27 cellular contexts compared by ENCODE assay signal in the genomic region with DNA sequence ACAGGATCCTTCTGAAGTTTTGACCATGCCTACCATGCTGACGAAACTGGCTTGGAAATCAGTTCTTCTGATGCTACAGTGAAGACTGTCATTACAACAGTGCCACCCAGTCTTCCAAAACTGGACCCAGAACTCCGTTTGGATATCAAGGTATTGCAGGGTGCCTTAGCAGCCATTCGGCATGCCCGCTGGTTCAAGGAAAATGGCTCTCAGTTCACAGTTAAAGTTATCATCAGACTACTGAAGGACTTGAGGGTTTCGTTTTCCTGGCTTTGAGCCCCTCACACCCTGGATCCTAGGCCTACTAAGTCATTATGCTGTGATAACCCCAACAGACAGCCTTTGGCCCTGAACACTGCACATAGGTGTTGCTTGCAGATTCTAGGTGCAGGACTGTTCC.
DNase-seq lines count a peak whose midpoint lies in the region; ATAC-seq, FAIRE-seq and TF ChIP-seq lines count a peak whose summit lies in the region.
"Had no signal": no experiment of that assay in that cellular context is flagged by ENCODE, and none has a peak within 500 bp of the region (broad histone marks: within the 10 kb centered on the region; RNA-seq: fewer than 3 reads in every experiment).

No MANE protein-coding gene starts in this region.

- no CpG with 5 or more reads among the region's 5 CpGs for WGBS in H9 (ENCODE audit: extremely low coverage, insufficient read length, low lambda C conversion rate)

- H3K4me1 ChIP-seq in H9 (ENCODE audit: insufficient read depth, low read length), result no peaks in the 10 kb centered on the region

- no peak overlapping the region for H2BK5ac ChIP-seq in H9 (ENCODE audit: insufficient read length, low read length)

- intact Hi-C loops in activated T-helper 1 cell treated with anti-CD3 and anti-CD28 coated beads, Interleukin-12 subunit alpha, Interleukin-12 subunit beta, Interleukin-2, Interleukin-4 antibody, amounts not matched to agents 30 ng/mL and 10 ng/mL and 1 ng/mL, durations not matched to agents 14 hours and 24 hours and 36 hours (cut with micrococcal nuclease), result no loop called here

- H3K14ac ChIP-seq in H9 (ENCODE audit: insufficient read depth, low read length), result no peak overlapping the region

- no peaks in the 10 kb centered on the region for H3K79me1 ChIP-seq in H9 (ENCODE audit: insufficient read depth, low read depth, low read length, poor library complexity, severe bottlenecking)

- TF ChIP-seq POLR2A in GM12892 (IDR thresholded peaks at IDR 0.05; ENCODE audit: low read depth, low read length), result no peak

- no peak overlapping the region for H3K18ac ChIP-seq in H9 (ENCODE audit: insufficient read length, low read depth, low read length)

- no peak overlapping the region for H2AFZ ChIP-seq in H9 (ENCODE audit: low read length)

- no peak overlapping the region for H3T11ph ChIP-seq in H9 (ENCODE audit: low read length)

- no peak overlapping the region for H3K4me2 ChIP-seq in H9 (ENCODE audit: insufficient read depth, insufficient read length, low read length)

- no peak overlapping the region for H2BK20ac ChIP-seq in H9 (ENCODE audit: low read depth, low read length, poor library complexity, severe bottlenecking)

- FAIRE-seq in GM12892 (lab: Jason Lieb, UNC), result peak; percentile 48
- FAIRE-seq in bronchial epithelial cell (lab: Jason Lieb, UNC), result peak; percentile 97
- FAIRE-seq: A204.1, GM12878, GM19239 had no signal

- no peak overlapping the region for H3K23ac ChIP-seq in H9 (ENCODE audit: insufficient read length, low read depth, low read length)

- no peak overlapping the region for H3K4me3 ChIP-seq in bronchial epithelial cell (ENCODE audit: low read depth, low read length)
- H3K4me3 ChIP-seq: BLaER1, GM12878 had no signal

- no peaks in the 10 kb centered on the region; a peak in 1 of 7 replicates for H3K36me3 Mint-ChIP-seq in H9 (ENCODE audit: insufficient read depth in 1 of 3, low read depth in 3 of 3)
- H3K36me3 Mint-ChIP-seq in stimulated activated memory B cell treated with anti-CD40 and anti-IgM and Interleukin-4, amounts not matched to agents 10 μg/mL and 1 μg/mL and 100 μg/mL, for 72 hours, result no peaks in the 10 kb centered on the region
- no peaks in the 10 kb centered on the region for H3K36me3 Mint-ChIP-seq in activated T-helper 1 cell treated with anti-CD3 and anti-CD28 coated beads, Interleukin-12 subunit alpha, Interleukin-12 subunit beta, Interleukin-2, Interleukin-4 antibody, amounts not matched to agents 30 ng/mL and 10 ng/mL and 1 ng/mL, durations not matched to agents 14 hours and 24 hours and 36 hours (ENCODE audit: low read depth)
- H3K36me3 Mint-ChIP-seq: CD14-positive monocyte; CD4-positive, alpha-beta memory T cell; CD4-positive, CD25-positive, alpha-beta regulatory T cell; CD8-positive, alpha-beta memory T cell had no signal

- no peak overlapping the region for H2AK5ac ChIP-seq in H9 (ENCODE audit: insufficient read length, low read length)

- DNase-seq in GM12892 (ENCODE audit: insufficient read length) (no peak), H9 (no peak), bronchial epithelial cell (ENCODE audit: low read depth) (no peak), OCI-M1 (lab: John Stamatoyannopoulos, UW) (no peak), NCI-H146 (lab: John Stamatoyannopoulos, UW) (no peak)
- no peak for DNase-seq in activated T-helper 1 cell treated with anti-CD3 and anti-CD28 coated beads, Interleukin-12 subunit alpha, Interleukin-12 subunit beta, Interleukin-2, Interleukin-4 antibody, amounts not matched to agents 30 ng/mL and 10 ng/mL and 1 ng/mL, durations not matched to agents 14 hours and 24 hours and 36 hours (ENCODE audit: low spot score)
- DNase-seq: 8988T; ACHN; BE2C; C1 segment of cervical spinal cord; CD4-positive, alpha-beta memory T cell; CD4-positive, CD25-positive, alpha-beta regulatory T cell; CD8-positive, alpha-beta memory T cell; COR-L47; DMS 273 treated with DMSO at 0.1 percent for 48 hours; DMS153; DMS53; DMS79; DND-41; EL; GDM1 had no signal

- no peak overlapping the region for H2BK120ac ChIP-seq in H9 (ENCODE audit: low read depth, low read length, poor library complexity, severe bottlenecking)

- no peaks in the 10 kb centered on the region for H3K9me3 ChIP-seq in H9 (ENCODE audit: control insufficient read depth, low read depth, low read length)
- H3K9me3 ChIP-seq: BE2C had no signal

- H4K5ac ChIP-seq in H9 (ENCODE audit: insufficient read length, low read depth, low read length), result no peak overlapping the region

- H2BK15ac ChIP-seq in H9 (ENCODE audit: low read depth, low read length), result no peak overlapping the region

- H3K36me3 ChIP-seq in bronchial epithelial cell (ENCODE audit: control insufficient read depth, insufficient read depth, low read length), result no peaks in the 10 kb centered on the region
- H3K36me3 ChIP-seq: BE2C, BLaER1 had no signal

- TF ChIP-seq CTCF in H9 (conservative IDR thresholded peaks at IDR 0.05) (no peak), bronchial epithelial cell (IDR thresholded peaks at IDR 0.05; ENCODE audit: insufficient read depth, low read length, severe bottlenecking) (no peak)

- no peak overlapping the region for H3K27ac Mint-ChIP-seq in H9
- no peak overlapping the region for H3K27ac Mint-ChIP-seq in stimulated activated memory B cell treated with anti-CD40 and anti-IgM and Interleukin-4, amounts not matched to agents 10 μg/mL and 1 μg/mL and 100 μg/mL, for 72 hours
- H3K27ac Mint-ChIP-seq in activated T-helper 1 cell treated with anti-CD3 and anti-CD28 coated beads, Interleukin-12 subunit alpha, Interleukin-12 subunit beta, Interleukin-2, Interleukin-4 antibody, amounts not matched to agents 30 ng/mL and 10 ng/mL and 1 ng/mL, durations not matched to agents 14 hours and 24 hours and 36 hours, result no peak overlapping the region
- H3K27ac Mint-ChIP-seq: CD14-positive monocyte; CD4-positive, alpha-beta memory T cell; CD4-positive, CD25-positive, alpha-beta regulatory T cell; CD8-positive, alpha-beta memory T cell had no signal

- H4K20me1 ChIP-seq in H9 (ENCODE audit: control insufficient read depth, insufficient read depth, insufficient read length), result no peaks in the 10 kb centered on the region
- H4K20me1 ChIP-seq: BLaER1 had no signal

- H3K79me2 ChIP-seq in H9 (ENCODE audit: insufficient read depth, low read length), result no peaks in the 10 kb centered on the region

- no peaks in the 10 kb centered on the region for H3K27me3 Mint-ChIP-seq in H9 (ENCODE audit: low read depth)
- H3K27me3 Mint-ChIP-seq in stimulated activated memory B cell treated with anti-CD40 and anti-IgM and Interleukin-4, amounts not matched to agents 10 μg/mL and 1 μg/mL and 100 μg/mL, for 72 hours, result no peaks in the 10 kb centered on the region
- no peaks in the 10 kb centered on the region for H3K27me3 Mint-ChIP-seq in activated T-helper 1 cell treated with anti-CD3 and anti-CD28 coated beads, Interleukin-12 subunit alpha, Interleukin-12 subunit beta, Interleukin-2, Interleukin-4 antibody, amounts not matched to agents 30 ng/mL and 10 ng/mL and 1 ng/mL, durations not matched to agents 14 hours and 24 hours and 36 hours (ENCODE audit: insufficient read depth)
- H3K27me3 Mint-ChIP-seq: CD4-positive, alpha-beta memory T cell; CD4-positive, CD25-positive, alpha-beta regulatory T cell; CD8-positive, alpha-beta memory T cell had no signal

- H2BK12ac ChIP-seq in H9 (ENCODE audit: insufficient read length, low read depth, low read length), result no peak overlapping the region

- peak overlapping the region; percentile 10 for H4K8ac ChIP-seq in H9 (replicated peaks; ENCODE audit: insufficient read length, low read depth, low read length)

- H3K23me2 ChIP-seq in H9 (ENCODE audit: insufficient read length, low read depth, low read length, poor library complexity, severe bottlenecking), result no peaks in the 10 kb centered on the region

- H3K56ac ChIP-seq in H9 (ENCODE audit: insufficient read length, low read depth, low read length), result no peak overlapping the region

- no peak overlapping the region for H4K91ac ChIP-seq in H9 (ENCODE audit: insufficient read length, low read depth, low read length)

- no peak overlapping the region for H3K9ac ChIP-seq in H9 (ENCODE audit: extremely low read depth, insufficient read length, low read length)
- H3K9ac ChIP-seq: BLaER1 had no signal

- ATAC-seq in stimulated activated memory B cell treated with anti-CD40 and anti-IgM and Interleukin-4, amounts not matched to agents 10 μg/mL and 1 μg/mL and 100 μg/mL, for 72 hours, result peak; percentile 32
- ATAC-seq: GM12878 had no signal

- no peaks in the 10 kb centered on the region for H3K9me3 Mint-ChIP-seq in H9
- H3K9me3 Mint-ChIP-seq in stimulated activated memory B cell treated with anti-CD40 and anti-IgM and Interleukin-4, amounts not matched to agents 10 μg/mL and 1 μg/mL and 100 μg/mL, for 72 hours, result no peaks in the 10 kb centered on the region
- no peaks in the 10 kb centered on the region for H3K9me3 Mint-ChIP-seq in activated T-helper 1 cell treated with anti-CD3 and anti-CD28 coated beads, Interleukin-12 subunit alpha, Interleukin-12 subunit beta, Interleukin-2, Interleukin-4 antibody, amounts not matched to agents 30 ng/mL and 10 ng/mL and 1 ng/mL, durations not matched to agents 14 hours and 24 hours and 36 hours

- H3K4me3 Mint-ChIP-seq in H9, result no peak overlapping the region
- no peak overlapping the region for H3K4me3 Mint-ChIP-seq in stimulated activated memory B cell treated with anti-CD40 and anti-IgM and Interleukin-4, amounts not matched to agents 10 μg/mL and 1 μg/mL and 100 μg/mL, for 72 hours
- no peak overlapping the region for H3K4me3 Mint-ChIP-seq in activated T-helper 1 cell treated with anti-CD3 and anti-CD28 coated beads, Interleukin-12 subunit alpha, Interleukin-12 subunit beta, Interleukin-2, Interleukin-4 antibody, amounts not matched to agents 30 ng/mL and 10 ng/mL and 1 ng/mL, durations not matched to agents 14 hours and 24 hours and 36 hours
- H3K4me3 Mint-ChIP-seq: CD14-positive monocyte; CD4-positive, alpha-beta memory T cell; CD4-positive, CD25-positive, alpha-beta regulatory T cell; CD8-positive, alpha-beta memory T cell had no signal

- H3K4me1 Mint-ChIP-seq in H9, result peaks cover 7 to 9% of the 10 kb centered on the region in 2 experiments; a peak in 3 of 4 replicates
- H3K4me1 Mint-ChIP-seq in stimulated activated memory B cell treated with anti-CD40 and anti-IgM and Interleukin-4, amounts not matched to agents 10 μg/mL and 1 μg/mL and 100 μg/mL, for 72 hours, result no peaks in the 10 kb centered on the region
- H3K4me1 Mint-ChIP-seq in activated T-helper 1 cell treated with anti-CD3 and anti-CD28 coated beads, Interleukin-12 subunit alpha, Interleukin-12 subunit beta, Interleukin-2, Interleukin-4 antibody, amounts not matched to agents 30 ng/mL and 10 ng/mL and 1 ng/mL, durations not matched to agents 14 hours and 24 hours and 36 hours (ENCODE audit: low read depth), result no peaks in the 10 kb centered on the region
- H3K4me1 Mint-ChIP-seq: CD14-positive monocyte; CD4-positive, alpha-beta memory T cell; CD4-positive, CD25-positive, alpha-beta regulatory T cell; CD8-positive, alpha-beta memory T cell had no signal

- no peak overlapping the region for H3K4ac ChIP-seq in H9 (ENCODE audit: low read depth, low read length)

- no peaks in the 10 kb centered on the region for H3K27me3 ChIP-seq in H9 (ENCODE audit: insufficient read depth, low read length)
- no peaks in the 10 kb centered on the region for H3K27me3 ChIP-seq in bronchial epithelial cell (ENCODE audit: control insufficient read depth, insufficient read depth, low read length)
- H3K27me3 ChIP-seq: BE2C, BLaER1 had no signal

- no peak overlapping the region for H3K27ac ChIP-seq in H9 (ENCODE audit: insufficient read length, low read depth, low read length)
- H3K27ac ChIP-seq: BLaER1 had no signal
